In genomic region chr4:75696036-75696435, GRCh38 we compare ENCODE assay signal across 10 cellular contexts. TPM values are rescaled to one million over a fixed set of nuclear protein-coding genes. Genes with fewer than 3 reads are reported as not detected.
DNase-seq lines count a peak whose midpoint lies in the region; ATAC-seq and TF ChIP-seq lines count a peak whose summit lies in the region.
"Had no signal": no experiment of that assay in that cellular context is flagged by ENCODE, and none has a peak within 500 bp of the region (broad histone marks: within the 10 kb centered on the region; RNA-seq: fewer than 3 reads in every experiment).

No MANE protein-coding gene starts in this region.

- no peaks in the 10 kb centered on the region for H3K27me3 ChIP-seq in gastroesophageal sphincter
- H3K27me3 ChIP-seq: sigmoid colon had no signal

- H3K4me3 Mint-ChIP-seq in stimulated activated memory B cell treated with anti-CD40 and anti-IgM and Interleukin-4, amounts not matched to agents 10 μg/mL and 1 μg/mL and 100 μg/mL, for 72 hours, result no peak overlapping the region

- H3K4me1 Mint-ChIP-seq in stimulated activated memory B cell treated with anti-CD40 and anti-IgM and Interleukin-4, amounts not matched to agents 10 μg/mL and 1 μg/mL and 100 μg/mL, for 72 hours, result peaks cover 33% of the 10 kb centered on the region

- no peaks in the 10 kb centered on the region for H3K9me3 ChIP-seq in gastroesophageal sphincter
- H3K9me3 ChIP-seq: sigmoid colon had no signal

- H3K27me3 Mint-ChIP-seq in stimulated activated memory B cell treated with anti-CD40 and anti-IgM and Interleukin-4, amounts not matched to agents 10 μg/mL and 1 μg/mL and 100 μg/mL, for 72 hours, result no peaks in the 10 kb centered on the region

- TF ChIP-seq POLR2A in gastroesophageal sphincter (IDR thresholded peaks at IDR 0.05), result no peak

- H3K27ac ChIP-seq in gastroesophageal sphincter, result peak overlapping the region in 2 of 4 donors; percentile 22 to 64

- peaks cover 0 to 3% of the 10 kb centered on the region in 2 donors for H3K36me3 ChIP-seq in gastroesophageal sphincter
- H3K36me3 ChIP-seq: sigmoid colon had no signal

- peaks cover 0 to 18% (median 0%) of the 10 kb centered on the region in 3 donors for H3K4me1 ChIP-seq in gastroesophageal sphincter

- peaks cover 7% of the 10 kb centered on the region for H3K36me3 Mint-ChIP-seq in stimulated activated memory B cell treated with anti-CD40 and anti-IgM and Interleukin-4, amounts not matched to agents 10 μg/mL and 1 μg/mL and 100 μg/mL, for 72 hours

- 51% methylated on average over 2 of the region's 3 CpGs; no CpG with 5 or more reads in 1 of the 2 donors for WGBS in gastroesophageal sphincter (ENCODE audit: low coverage in 1 of 2), 2 donors

- no peaks in the 10 kb centered on the region for H3K9me3 Mint-ChIP-seq in stimulated activated memory B cell treated with anti-CD40 and anti-IgM and Interleukin-4, amounts not matched to agents 10 μg/mL and 1 μg/mL and 100 μg/mL, for 72 hours

- TF ChIP-seq CTCF in gastroesophageal sphincter (IDR thresholded peaks at IDR 0.05), result no peak

- no peak for TF ChIP-seq EP300 in gastroesophageal sphincter (IDR thresholded peaks at IDR 0.05)

- peak overlapping the region; percentile 90 for H3K27ac Mint-ChIP-seq in stimulated activated memory B cell treated with anti-CD40 and anti-IgM and Interleukin-4, amounts not matched to agents 10 μg/mL and 1 μg/mL and 100 μg/mL, for 72 hours

- peak; percentile 36 for DNase-seq in activated CD8-positive, alpha-beta memory T cell treated with anti-CD3 and anti-CD28 coated beads, Interleukin-2, amount 50 U/mL, for 1 hour (ENCODE audit: extremely low read depth)
- no peak for DNase-seq in activated CD8-positive, alpha-beta memory T cell treated with anti-CD3 and anti-CD28 coated beads, Interleukin-2, amount 50 U/mL, for 48 hours
- DNase-seq in NCI-H510A (lab: John Stamatoyannopoulos, UW) (peak; percentile 7), MV-4-11 (lab: John Stamatoyannopoulos, UW) (no peak), NOMO-1 treated with DMSO at 0.1 percent for 48 hours (lab: John Stamatoyannopoulos, UW; ENCODE audit: unreplicated experiment) (no peak)
- DNase-seq: NCI-H187 treated with DMSO at 0.1 percent for 48 hours, sigmoid colon had no signal

- no peak overlapping the region for H3K4me3 ChIP-seq in gastroesophageal sphincter
- H3K4me3 ChIP-seq: sigmoid colon had no signal

- ATAC-seq in gastroesophageal sphincter (peak; percentile 48), GM21825 (IDR thresholded peaks at IDR 0.05; ENCODE audit: unreplicated experiment) (no peak)
- peak; percentile 71 for ATAC-seq in stimulated activated memory B cell treated with anti-CD40 and anti-IgM and Interleukin-4, amounts not matched to agents 10 μg/mL and 1 μg/mL and 100 μg/mL, for 72 hours

RNA-seq across cellular contexts. Expression of gene G3BP2, which starts 22.8 kb away (rescaled TPM):
- total RNA-seq in gastroesophageal sphincter, result 100 to 1,000 TPM in 3 of 4 donors, 10 to 100 TPM in 1; 98.6 to 152 (median 129) TPM

RNA-seq across cellular contexts. Expression of gene USO1, which starts 28.3 kb away (rescaled TPM):
- total RNA-seq in gastroesophageal sphincter, result 100 to 1,000 TPM in 1 of 4 donors, 10 to 100 TPM in 3; 74.4 to 111 (median 87.9) TPM

Comparison
In these comparisons a context has a peak if more than half of its experiments do, and no peak if none do; other contexts are left out.
1. DNase-seq: peak in activated CD8-positive, alpha-beta memory T cell treated with anti-CD3 and anti-CD28 coated beads, Interleukin-2, amount 50 U/mL, for 1 hour (single experiment) and NCI-H510A (single experiment); none in activated CD8-positive, alpha-beta memory T cell treated with anti-CD3 and anti-CD28 coated beads, Interleukin-2, amount 50 U/mL, for 48 hours (single experiment), MV-4-11 (single experiment) and NOMO-1 treated with DMSO at 0.1 percent for 48 hours (single experiment).